ENCODE assay signal across 1 cellular context in the genomic region with DNA sequence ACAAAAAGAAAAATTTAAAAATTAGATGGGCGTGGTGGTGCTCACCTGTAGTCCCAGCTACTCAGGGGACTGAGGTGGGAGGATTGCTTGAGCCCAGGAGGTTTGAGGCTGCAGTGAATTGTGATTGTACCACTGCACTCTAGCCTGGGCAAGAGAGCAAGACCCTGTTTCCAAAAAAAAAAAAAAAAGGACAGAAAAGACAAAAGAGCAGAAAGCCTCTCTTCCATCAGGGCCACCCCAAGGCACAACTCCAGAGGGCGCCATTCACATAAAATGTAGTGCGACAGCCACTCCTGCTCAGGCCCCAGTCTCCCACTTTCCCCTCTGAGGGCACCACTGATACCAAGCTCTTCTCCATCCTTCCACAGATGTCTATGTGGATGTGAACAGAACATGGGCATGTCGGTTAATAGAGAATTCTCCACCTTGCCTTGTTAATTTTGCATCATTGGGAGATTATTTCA.
TF ChIP-seq lines count a peak whose summit lies in the region.

No MANE protein-coding gene starts in this region.

TF ChIP-seq in HCT116, 20 proteins besides CTCF, POLR2A, EP300 and RAD21 (continued from another document):
- TF ChIP-seq REST (IDR thresholded peaks at IDR 0.05; ENCODE audit: low read depth) (no peak), ZNF274 (IDR thresholded peaks at IDR 0.05; ENCODE audit: low read depth, low read length) (no peak), SP1 (IDR thresholded peaks at IDR 0.05; ENCODE audit: low read depth) (no peak)
